8 cellular contexts compared by ENCODE assay signal in the genomic region with DNA sequence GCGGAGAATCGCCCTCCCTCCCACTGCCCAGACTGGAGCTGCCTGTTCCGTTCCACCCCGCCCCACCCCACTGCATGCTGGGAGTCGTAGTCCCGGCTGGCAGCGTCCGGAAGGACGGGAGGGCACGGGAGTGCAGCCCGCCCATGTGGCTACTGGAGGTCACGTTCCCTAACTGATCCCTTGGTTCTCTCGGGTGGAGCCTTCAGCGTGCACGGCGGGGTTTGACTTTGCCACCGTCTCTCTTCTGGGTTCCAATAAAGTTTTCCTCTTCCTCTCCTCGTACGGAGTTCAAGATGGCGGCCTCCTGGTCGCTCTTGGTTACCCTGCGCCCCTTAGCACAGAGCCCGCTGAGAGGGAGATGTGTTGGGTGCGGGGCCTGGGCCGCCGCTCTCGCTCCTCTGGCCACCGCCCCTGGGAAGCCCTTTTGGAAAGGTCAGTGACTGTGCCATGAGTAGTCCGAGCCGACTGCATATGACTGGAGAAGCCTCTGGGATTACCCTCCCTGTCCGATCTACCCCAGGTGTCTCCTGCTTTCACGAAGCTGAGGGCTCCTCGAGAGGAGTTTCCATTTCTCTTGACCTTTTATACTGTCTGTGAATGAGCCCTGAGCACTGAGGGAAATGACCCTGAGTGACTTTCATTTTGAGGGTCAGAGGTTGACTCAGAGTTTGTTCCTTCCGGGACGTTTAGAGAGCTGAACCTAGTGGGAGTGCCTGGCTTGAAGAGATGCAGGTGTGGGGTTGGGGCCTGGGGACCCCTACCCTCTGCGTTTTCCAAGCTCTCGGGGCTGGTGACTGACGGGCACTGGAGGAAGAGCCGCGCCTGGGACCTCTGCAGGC. TPM values are rescaled to one million over a fixed set of nuclear protein-coding genes. Genes with fewer than 3 reads are reported as not detected.
A peak's percentile ranks its signal among the peaks of the same experiment; 100 is the strongest.
DNase-seq lines count a peak whose midpoint lies in the region; TF ChIP-seq lines count a peak whose summit lies in the region.

A gene (plus strand): TSS at position 268 of the 839 bp plus-strand sequence. CDS start 26 bp downstream, at position 294.

- H3K9me3 ChIP-seq in ES-I3 (ENCODE audit: control insufficient read depth, insufficient read depth, low read length) (no peaks in the 10 kb centered on the region), neuron (ENCODE audit: low read length) (no peaks in the 10 kb centered on the region)

- DNase-seq in H4 (ENCODE audit: low spot score) = peak; percentile 79
- DNase-seq in LNCaP clone FGC (ENCODE audit: low read depth) = peak; percentile 69
- DNase-seq in SIG-M5 (lab: John Stamatoyannopoulos, UW) = peak; percentile 61
- peak; percentile 47 to 84 (median 69) for DNase-seq in activated naive CD4-positive, alpha-beta T cell (lab: John Stamatoyannopoulos, UW)
- peak; percentile 92 for DNase-seq in foreskin melanocyte
- DNase-seq in stromal cell of bone marrow (ENCODE audit: low read depth) = peak; percentile 80

- no peaks in the 10 kb centered on the region for H3K27me3 ChIP-seq in neuron (ENCODE audit: insufficient read depth, low read length)

- peak within 1 kb of the TSS; percentile 89 for H3K9ac ChIP-seq in ES-I3 (ENCODE audit: low read depth, low read length)

- no peaks in the 10 kb centered on the region for H3K36me3 ChIP-seq in ES-I3 (ENCODE audit: insufficient read depth, low read length)
- H3K36me3 ChIP-seq in neuron (ENCODE audit: insufficient read depth, low read length) = no peaks in the 10 kb centered on the region

- peak within 1 kb of the TSS; percentile 89 for H2AFZ ChIP-seq in neuron (ENCODE audit: low read depth, low read length)

- H3K4me1 ChIP-seq in ES-I3 (ENCODE audit: insufficient read depth, low read length) = no peaks in the 10 kb centered on the region; the same call in 1 of the 2 replicates
- peaks cover 12% of the 10 kb centered on the region for H3K4me1 ChIP-seq in neuron (ENCODE audit: insufficient read depth, low read length)

- no peak for TF ChIP-seq CTCF in LNCaP clone FGC (IDR thresholded peaks at IDR 0.05; ENCODE audit: control insufficient read depth, extremely low read depth, insufficient read depth)

- peak within 1 kb of the TSS; percentile 93 for H3K4me3 ChIP-seq in LNCaP clone FGC (ENCODE audit: low read depth, low read length)
- H3K4me3 ChIP-seq in neuron (ENCODE audit: low read length) = peak within 1 kb of the TSS; percentile 90

RNA-seq across cellular contexts. Expression of the gene that starts here (rescaled TPM):
- total RNA-seq in H4 (2014; rRNA removed; shearing (Covaris generic)) = 2.7 and 3.3 TPM in 2 replicates

Comparison
In these comparisons a context has a peak if more than half of its experiments do, and no peak if none do; other contexts are left out.
1. Peak in every context shown above with its lines: DNase-seq and H3K4me3 ChIP-seq.